Comparison of ENCODE assay signal across 8 cellular contexts in the genomic region with DNA sequence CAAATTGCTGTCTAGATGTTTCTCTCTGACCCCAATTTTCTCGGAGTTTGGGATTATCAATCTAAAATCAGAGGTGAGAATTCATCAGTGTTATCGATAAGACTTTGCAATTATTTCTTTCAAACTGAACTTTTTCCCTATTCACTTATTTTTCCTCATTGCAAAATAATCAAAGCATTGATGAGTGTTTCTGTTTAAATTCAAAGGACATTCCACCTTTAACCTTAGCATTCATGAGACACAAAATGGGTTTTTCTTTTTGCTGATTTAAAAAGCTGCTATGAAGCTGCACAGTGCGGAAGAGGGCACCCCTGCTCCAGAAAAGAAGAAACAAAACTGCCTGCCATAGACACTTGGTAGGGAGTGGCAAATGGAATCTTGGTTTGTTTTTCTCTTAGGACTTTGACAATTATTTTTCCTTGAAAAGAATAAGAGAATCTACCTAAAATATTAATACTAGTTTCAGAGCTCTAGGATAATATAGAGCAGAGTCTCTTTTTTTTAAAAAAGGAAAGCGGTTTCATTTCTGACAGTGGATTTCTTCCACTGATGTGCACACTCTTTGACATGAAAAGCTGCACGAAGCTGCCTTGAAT.
DNase-seq lines count a peak whose midpoint lies in the region; ATAC-seq and TF ChIP-seq lines count a peak whose summit lies in the region.

No MANE protein-coding gene starts in this region.

- H3K4me3 Mint-ChIP-seq in chondrocyte (ENCODE audit: unreplicated experiment): peak overlapping the region; percentile 47
- no peak overlapping the region for H3K4me3 Mint-ChIP-seq in naive thymus-derived CD8-positive, alpha-beta T cell

- H4K12ac ChIP-seq in trophoblast cell (ENCODE audit: low read depth, low read length): no peak overlapping the region

- no peaks in the 10 kb centered on the region for H3K9me3 ChIP-seq in SK-N-SH
- H3K9me3 ChIP-seq in trophoblast cell (ENCODE audit: insufficient read depth, low read depth, low read length): no peaks in the 10 kb centered on the region
- no peaks in the 10 kb centered on the region for H3K9me3 ChIP-seq in MM.1S (replicated peaks; ENCODE audit: insufficient read depth, low read length)

- H2BK5ac ChIP-seq in trophoblast cell (ENCODE audit: low read depth, low read length, poor library complexity): peak overlapping the region; percentile 83

- H3K4me1 Mint-ChIP-seq in chondrocyte (ENCODE audit: low read depth): peaks cover 41% of the 10 kb centered on the region
- H3K4me1 Mint-ChIP-seq in naive thymus-derived CD8-positive, alpha-beta T cell: peaks cover 1 to 7% (median 3%) of the 10 kb centered on the region in 4 donors

- H3K4me1 ChIP-seq in SK-N-SH (ENCODE audit: control insufficient read depth in 1 of 2, insufficient read depth in 2 of 2, low read depth in 1 of 2, low read length in 1 of 2) (peaks cover 15 to 29% of the 10 kb centered on the region in 2 experiments; a peak in 3 of 4 replicates), trophoblast cell (ENCODE audit: control insufficient read depth in 1 of 2, insufficient read depth in 2 of 2, low read length in 2 of 2) (peaks cover 18 to 38% of the 10 kb centered on the region in 2 experiments), MM.1S (ENCODE audit: low read length) (no peaks in the 10 kb centered on the region)

- 0 out of 2 replicates have a peak overlapping the region, but pooled peaks have one; percentile 2 for H2AFZ ChIP-seq in SK-N-SH (ENCODE audit: low read depth)
- H2AFZ ChIP-seq in trophoblast cell (ENCODE audit: insufficient read depth, low read length, poor library complexity): no peak overlapping the region
- no peak overlapping the region for H2AFZ ChIP-seq in MM.1S (ENCODE audit: low read length)

- H4K8ac ChIP-seq in trophoblast cell (ENCODE audit: low read depth, low read length): no peak overlapping the region

- no peak for DNase-seq in SK-N-SH
- peak; percentile 87 for DNase-seq in OCI-M1 (lab: John Stamatoyannopoulos, UW)
- no peak for DNase-seq in chondrocyte (ENCODE audit: low spot score)
- DNase-seq in trophoblast cell: no peak
- DNase-seq in MM.1S: no peak
- DNase-seq in naive thymus-derived CD8-positive, alpha-beta T cell: no peak

- POLR2A ChIA-PET in SK-N-SH (lab: Yijun Ruan, JAX): no interaction called here
- POLR2A ChIA-PET in naive thymus-derived CD8-positive, alpha-beta T cell (lab: Charles Lee): no interaction called here

- no peak overlapping the region for H3K23ac ChIP-seq in trophoblast cell (ENCODE audit: low read length)

- peak overlapping the region; percentile 97 for H3K27ac Mint-ChIP-seq in chondrocyte (ENCODE audit: unreplicated experiment)
- no peak overlapping the region for H3K27ac Mint-ChIP-seq in naive thymus-derived CD8-positive, alpha-beta T cell

- H3K79me2 ChIP-seq in SK-N-SH (ENCODE audit: insufficient read depth): no peaks in the 10 kb centered on the region
- peaks cover 1% of the 10 kb centered on the region for H3K79me2 ChIP-seq in trophoblast cell (ENCODE audit: control insufficient read depth, insufficient read depth, low read length, poor library complexity)
- H3K79me2 ChIP-seq in MM.1S (ENCODE audit: low read length): no peaks in the 10 kb centered on the region

- peaks cover 22% of the 10 kb centered on the region for H3K79me1 ChIP-seq in trophoblast cell (ENCODE audit: low read length)

- peak overlapping the region; percentile 55; the same call in 1 of the 2 replicates for H3K4me2 ChIP-seq in SK-N-SH
- no peak overlapping the region for H3K4me2 ChIP-seq in trophoblast cell (ENCODE audit: low read length)
- no peak overlapping the region for H3K4me2 ChIP-seq in MM.1S (ENCODE audit: low read depth, low read length)

- 71% methylated on average over 5 of the region's 5 CpGs for WGBS in SK-N-SH (ENCODE audit: low lambda C conversion rate)
- no CpG with 5 or more reads among the region's 5 CpGs for WGBS in trophoblast cell (ENCODE audit: extremely low coverage, insufficient coverage, insufficient read length)

- H4K91ac ChIP-seq in trophoblast cell (ENCODE audit: low read depth, low read length): peak overlapping the region; percentile 74

- no peak overlapping the region for H3K14ac ChIP-seq in trophoblast cell (ENCODE audit: low read length)

- no peak for TF ChIP-seq CTCF in SK-N-SH (IDR thresholded peaks at IDR 0.05)
- no peak for TF ChIP-seq CTCF in chondrocyte (IDR thresholded peaks at IDR 0.05)
- no peak for TF ChIP-seq CTCF in MM.1S (IDR thresholded peaks at IDR 0.05; ENCODE audit: low read length)

- H3K36me3 Mint-ChIP-seq in chondrocyte (ENCODE audit: low read depth): no peaks in the 10 kb centered on the region
- H3K36me3 Mint-ChIP-seq in naive thymus-derived CD8-positive, alpha-beta T cell: no peaks in the 10 kb centered on the region

- H4K20me1 ChIP-seq in SK-N-SH (ENCODE audit: insufficient read depth): no peaks in the 10 kb centered on the region
- H4K20me1 ChIP-seq in MM.1S (ENCODE audit: insufficient read depth, low read length): no peaks in the 10 kb centered on the region

- ATAC-seq in SK-N-SH treated with all-trans-retinoic acid at 6 μM for 48 hours: no peak
- no peak for ATAC-seq in GM18868 (IDR thresholded peaks at IDR 0.05; ENCODE audit: unreplicated experiment)
- no peak for ATAC-seq in naive thymus-derived CD8-positive, alpha-beta T cell

- no peak overlapping the region for H3K18ac ChIP-seq in trophoblast cell (ENCODE audit: low read length)

- H3F3A ChIP-seq in SK-N-SH (replicated peaks; ENCODE audit: insufficient read depth): peaks cover 10% of the 10 kb centered on the region
- H3F3A ChIP-seq in MM.1S (ENCODE audit: insufficient read depth, low read length): no peaks in the 10 kb centered on the region

- H2AK5ac ChIP-seq in trophoblast cell (ENCODE audit: low read length): no peak overlapping the region

- H3K27me3 ChIP-seq in SK-N-SH (ENCODE audit: insufficient read depth) (no peaks in the 10 kb centered on the region), trophoblast cell (ENCODE audit: insufficient read depth, low read length) (no peaks in the 10 kb centered on the region), MM.1S (replicated peaks; ENCODE audit: insufficient read depth, low read length) (no peaks in the 10 kb centered on the region; the same call in 1 of the 2 replicates)

- CTCF ChIA-PET in SK-N-SH (lab: Yijun Ruan, JAX): interaction anchor here (1.4 to 1.8 kb wide), 2 partner anchors 13 to 57 kb away, joined by 3 to 10 read pairs; no protein-coding TSS in a partner anchor

- peak overlapping the region; percentile 63 for H2BK12ac ChIP-seq in trophoblast cell (ENCODE audit: low read length)

- H3K27me3 Mint-ChIP-seq in chondrocyte (ENCODE audit: low read depth): no peaks in the 10 kb centered on the region
- no peaks in the 10 kb centered on the region for H3K27me3 Mint-ChIP-seq in naive thymus-derived CD8-positive, alpha-beta T cell

- TF ChIP-seq RAD21 in SK-N-SH (IDR thresholded peaks at IDR 0.05; ENCODE audit: low read length): no peak

- H3K36me3 ChIP-seq in SK-N-SH (replicated peaks in 1 of 2; ENCODE audit: control insufficient read depth in 1 of 2, insufficient read depth in 2 of 2, low read length in 1 of 2) (no peaks in the 10 kb centered on the region), trophoblast cell (ENCODE audit: control insufficient read depth in 1 of 2, insufficient read depth in 2 of 2, low read length in 2 of 2) (no peaks in the 10 kb centered on the region), MM.1S (replicated peaks; ENCODE audit: insufficient read depth, low read length) (no peaks in the 10 kb centered on the region)

- no peak overlapping the region for H3K4ac ChIP-seq in trophoblast cell (ENCODE audit: low read depth, low read length)

- H3K9ac ChIP-seq in SK-N-SH (peak overlapping the region; percentile 63; the same call in 1 of the 2 replicates), trophoblast cell (ENCODE audit: low read length) (no peak overlapping the region), MM.1S (ENCODE audit: low read length) (no peak overlapping the region)

- H3K9me3 Mint-ChIP-seq in chondrocyte (ENCODE audit: low read depth): no peaks in the 10 kb centered on the region
- H3K9me3 Mint-ChIP-seq in naive thymus-derived CD8-positive, alpha-beta T cell: no peaks in the 10 kb centered on the region

- H3K27ac ChIP-seq in SK-N-SH (ENCODE audit: low read depth in 2 of 2, low read length in 1 of 2) (peak overlapping the region; percentile 62 to 97; a peak in 3 of 4 replicates), trophoblast cell (ENCODE audit: low read depth, low read length) (peak overlapping the region; percentile 45), MM.1S (ENCODE audit: low read length) (no peak overlapping the region)

- no peak for TF ChIP-seq EP300 in SK-N-SH (IDR thresholded peaks at IDR 0.05; ENCODE audit: borderline replicate concordance in 1 of 2, low read depth in 1 of 2, low read length in 1 of 2)

- H3K9me2 ChIP-seq in SK-N-SH: no peaks in the 10 kb centered on the region
- H3K9me2 ChIP-seq in MM.1S (replicated peaks; ENCODE audit: insufficient read depth, low read length): no peaks in the 10 kb centered on the region

- H2BK120ac ChIP-seq in trophoblast cell (ENCODE audit: insufficient read depth, low read length, poor library complexity): no peak overlapping the region

- H3K4me3 ChIP-seq in SK-N-SH (ENCODE audit: low read depth in 2 of 2, low read length in 1 of 2) (peak overlapping the region in 1 of 2 experiments; percentile 40; a peak in 1 of 4 replicates), trophoblast cell (ENCODE audit: low read depth, low read length) (no peak overlapping the region), MM.1S (ENCODE audit: low read length) (no peak overlapping the region)

TF ChIP-seq in SK-N-SH, 30 proteins besides CTCF, POLR2A, EP300 and RAD21 (continues in another document):
- no peak for TF ChIP-seq RXRA (IDR thresholded peaks at IDR 0.05; ENCODE audit: borderline replicate concordance, low read depth)
- TF ChIP-seq GABPA (IDR thresholded peaks at IDR 0.05; ENCODE audit: low read depth): no peak
- TF ChIP-seq MXI1 (IDR thresholded peaks at IDR 0.05; ENCODE audit: low read depth, low read length): no peak

TF ChIP-seq in SK-N-SH treated with all-trans-retinoic acid at 6 μM for 48 hours, 23 proteins besides CTCF, POLR2A, EP300 and RAD21 (continues in another document):
- TF ChIP-seq BACH2 (CRISPR knock-in tag; IDR thresholded peaks at IDR 0.05; ENCODE audit: borderline replicate concordance) (no peak), PPARA (CRISPR knock-in tag; IDR thresholded peaks at IDR 0.05; ENCODE audit: borderline replicate concordance) (no peak), ZNF70 (CRISPR knock-in tag; IDR thresholded peaks at IDR 0.05) (no peak), SNAI2 (CRISPR knock-in tag; IDR thresholded peaks at IDR 0.05) (no peak)
